Comparison of ENCODE assay signal across 13 cellular contexts in the genomic region with DNA sequence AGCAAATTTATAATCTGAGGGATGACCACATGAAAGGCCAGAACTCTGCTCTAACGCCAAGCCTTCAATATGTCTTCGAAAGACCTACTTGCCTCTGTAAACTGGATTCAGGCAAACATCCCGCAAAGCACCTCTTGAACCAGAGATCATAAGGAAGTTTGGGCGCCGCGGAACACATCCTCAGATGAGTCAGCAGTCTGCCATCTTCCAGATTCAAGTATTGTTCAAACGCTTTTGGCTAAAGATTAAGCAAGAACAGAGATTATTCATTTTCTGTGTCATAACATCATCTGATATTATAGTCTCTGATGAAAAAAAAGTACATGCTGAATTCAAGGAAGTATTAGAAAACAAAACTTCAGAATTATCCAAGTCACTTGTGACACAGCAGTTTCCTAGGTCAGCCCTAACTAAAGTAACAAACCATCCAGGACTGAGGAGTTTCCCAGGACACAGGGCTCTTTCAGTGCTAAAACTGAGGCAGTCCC. TPM values are rescaled to one million over a fixed set of nuclear protein-coding genes. Genes with fewer than 3 reads are reported as not detected.
DNase-seq lines count a peak whose midpoint lies in the region; ATAC-seq and TF ChIP-seq lines count a peak whose summit lies in the region.
"Had no signal": no experiment of that assay in that cellular context is flagged by ENCODE, and none has a peak within 500 bp of the region (broad histone marks: within the 10 kb centered on the region; RNA-seq: fewer than 3 reads in every experiment).

No MANE protein-coding gene starts in this region.

- peaks cover 32% of the 10 kb centered on the region for H3K4me1 ChIP-seq in osteoblast (ENCODE audit: insufficient read depth, low read length)

- TF ChIP-seq CTCF in epithelial cell of esophagus (IDR thresholded peaks at IDR 0.05; ENCODE audit: insufficient read depth, low read depth, low read length, missing control alignments) (no peak), osteoblast (IDR thresholded peaks at IDR 0.05; ENCODE audit: extremely low read depth, low read depth, low read length) (no peak)

- CTCF ChIA-PET in activated CD4-positive, alpha-beta memory T cell treated with anti-CD3 and anti-CD28 coated beads, Interleukin-2, amount 10 ng/mL, durations not matched to agents 7 days and 5 days (lab: Charles Lee), result no interaction called here

- peaks cover 17% of the 10 kb centered on the region for H3K36me3 ChIP-seq in osteoblast (ENCODE audit: insufficient read depth, low read length)

- no peaks in the 10 kb centered on the region for H3K9me3 ChIP-seq in osteoblast (ENCODE audit: low read depth, low read length)
- H3K9me3 ChIP-seq: spleen had no signal

- peak overlapping the region; percentile 61 for H3K27ac Mint-ChIP-seq in activated T-cell treated with anti-CD3 and anti-CD28 coated beads, Interleukin-2, amount 50 U/mL, for 72 hours
- H3K27ac Mint-ChIP-seq in activated CD4-positive, alpha-beta memory T cell treated with anti-CD3 and anti-CD28 coated beads, Interleukin-2, amount 10 ng/mL, durations not matched to agents 7 days and 5 days, result no peak overlapping the region

- H2AFZ ChIP-seq in osteoblast (ENCODE audit: low read length), result peak overlapping the region; percentile 74

- no peaks in the 10 kb centered on the region for H3K27me3 ChIP-seq in osteoblast (ENCODE audit: insufficient read depth, low read length)
- H3K27me3 ChIP-seq: spleen had no signal

- peaks cover 9 to 23% of the 10 kb centered on the region in 2 donors for H3K36me3 Mint-ChIP-seq in activated T-cell treated with anti-CD3 and anti-CD28 coated beads, Interleukin-2, amount 50 U/mL, for 72 hours (ENCODE audit: insufficient read depth in 2 of 2)
- H3K36me3 Mint-ChIP-seq in activated CD4-positive, alpha-beta memory T cell treated with anti-CD3 and anti-CD28 coated beads, Interleukin-2, amount 10 ng/mL, durations not matched to agents 7 days and 5 days (ENCODE audit: low read depth), result peaks cover 55% of the 10 kb centered on the region

- peak overlapping the region; percentile 40 for H3K4me2 ChIP-seq in osteoblast (ENCODE audit: insufficient read depth, low read length)

- H3K9me3 Mint-ChIP-seq in activated T-cell treated with anti-CD3 and anti-CD28 coated beads, Interleukin-2, amount 50 U/mL, for 72 hours, result no peaks in the 10 kb centered on the region
- no peaks in the 10 kb centered on the region for H3K9me3 Mint-ChIP-seq in activated CD4-positive, alpha-beta memory T cell treated with anti-CD3 and anti-CD28 coated beads, Interleukin-2, amount 10 ng/mL, durations not matched to agents 7 days and 5 days

- peaks cover 24% of the 10 kb centered on the region for H3K4me1 Mint-ChIP-seq in activated T-cell treated with anti-CD3 and anti-CD28 coated beads, Interleukin-2, amount 50 U/mL, for 72 hours (ENCODE audit: low read depth)
- H3K4me1 Mint-ChIP-seq in activated CD4-positive, alpha-beta memory T cell treated with anti-CD3 and anti-CD28 coated beads, Interleukin-2, amount 10 ng/mL, durations not matched to agents 7 days and 5 days, result peaks cover 19% of the 10 kb centered on the region

- no peak overlapping the region for H3K4me3 Mint-ChIP-seq in activated T-cell treated with anti-CD3 and anti-CD28 coated beads, Interleukin-2, amount 50 U/mL, for 72 hours
- no peak overlapping the region for H3K4me3 Mint-ChIP-seq in activated CD4-positive, alpha-beta memory T cell treated with anti-CD3 and anti-CD28 coated beads, Interleukin-2, amount 10 ng/mL, durations not matched to agents 7 days and 5 days

- H3K27ac ChIP-seq in osteoblast (ENCODE audit: low read depth, low read length), result peak overlapping the region; percentile 94

- ATAC-seq in activated T-cell treated with anti-CD3 and anti-CD28 coated beads, Interleukin-2, amount 50 U/mL, for 72 hours (replicated peaks in 1 of 2), result no peak
- no peak for ATAC-seq in GM21619 (IDR thresholded peaks at IDR 0.05; ENCODE audit: unreplicated experiment)

- H3K79me2 ChIP-seq in osteoblast (ENCODE audit: insufficient read depth, low read length), result no peaks in the 10 kb centered on the region

- H3K27me3 Mint-ChIP-seq in activated T-cell treated with anti-CD3 and anti-CD28 coated beads, Interleukin-2, amount 50 U/mL, for 72 hours (ENCODE audit: low read depth), result no peaks in the 10 kb centered on the region
- no peaks in the 10 kb centered on the region for H3K27me3 Mint-ChIP-seq in activated CD4-positive, alpha-beta memory T cell treated with anti-CD3 and anti-CD28 coated beads, Interleukin-2, amount 10 ng/mL, durations not matched to agents 7 days and 5 days

- DNase-seq in activated T-cell treated with anti-CD3 and anti-CD28 coated beads, Interleukin-2, amount 50 U/mL, for 72 hours, result no peak
- no peak for DNase-seq in activated T-cell treated with anti-CD3 and anti-CD28 coated beads, Interleukin-2, amount 50 U/mL, for 48 hours
- DNase-seq in MV-4-11 (lab: John Stamatoyannopoulos, UW), result peak; percentile 90
- DNase-seq in epithelial cell of esophagus (ENCODE audit: low read depth), result peak; percentile 93
- peak; percentile 62 for DNase-seq in osteoblast (ENCODE audit: insufficient read length, low spot score, missing footprints)
- DNase-seq in activated CD4-positive, alpha-beta memory T cell treated with anti-CD3 and anti-CD28 coated beads, Interleukin-2, amount 10 ng/mL, durations not matched to agents 7 days and 5 days, result no peak
- DNase-seq in mucosa of gallbladder (ENCODE audit: low spot score), result no peak
- DNase-seq: activated CD8-positive, alpha-beta memory T cell treated with anti-CD3 and anti-CD28 coated beads, Interleukin-2, amount 50 U/mL, for 48 hours; caudate nucleus; NCI-H1417 treated with DMSO at 0.1 percent for 48 hours; spleen; stimulated activated CD8-positive, alpha-beta memory T cell treated with anti-CD3 and anti-CD28 coated beads, Interleukin-4, amount 100 ng/mL, for 48 hours had no signal

- H4K20me1 ChIP-seq in osteoblast (ENCODE audit: insufficient read depth, low read length), result no peaks in the 10 kb centered on the region

- POLR2A ChIA-PET in activated CD4-positive, alpha-beta memory T cell treated with anti-CD3 and anti-CD28 coated beads, Interleukin-2, amount 10 ng/mL, durations not matched to agents 7 days and 5 days (lab: Charles Lee), result no interaction called here

- no peak overlapping the region for H3K4me3 ChIP-seq in epithelial cell of esophagus (ENCODE audit: low read length)
- H3K4me3 ChIP-seq in osteoblast (ENCODE audit: insufficient read depth, low read length), result no peak overlapping the region
- H3K4me3 ChIP-seq: spleen had no signal

RNA-seq across cellular contexts. Expression of a gene that starts 20.8 kb away (rescaled TPM):
- 10 to 100 TPM; 20.3 to 22.8 TPM for total RNA-seq in activated T-cell treated with anti-CD3 and anti-CD28 coated beads, Interleukin-2, amount 50 U/mL, for 72 hours
- total RNA-seq in osteoblast, result 18.8 and 25.3 TPM in 2 replicates
- 10 to 100 TPM; 18.7 to 19.1 TPM for total RNA-seq in activated CD4-positive, alpha-beta memory T cell treated with anti-CD3 and anti-CD28 coated beads, Interleukin-2, amount 10 ng/mL, durations not matched to agents 7 days and 5 days
- total RNA-seq in mucosa of gallbladder, result 14.6 TPM

Comparison
In these comparisons a context has a peak if more than half of its experiments do, and no peak if none do; other contexts are left out.
1. DNase-seq: peak in MV-4-11 (single experiment), epithelial cell of esophagus (single experiment) and osteoblast (single experiment); none in activated T-cell treated with anti-CD3 and anti-CD28 coated beads, Interleukin-2, amount 50 U/mL, for 72 hours (0 of 2), activated T-cell treated with anti-CD3 and anti-CD28 coated beads, Interleukin-2, amount 50 U/mL, for 48 hours (0 of 2), activated CD4-positive, alpha-beta memory T cell treated with anti-CD3 and anti-CD28 coated beads, Interleukin-2, amount 10 ng/mL, durations not matched to agents 7 days and 5 days (single experiment) and mucosa of gallbladder (single experiment).